Comparison of ENCODE assay signal across 18 cellular contexts in the genomic region with DNA sequence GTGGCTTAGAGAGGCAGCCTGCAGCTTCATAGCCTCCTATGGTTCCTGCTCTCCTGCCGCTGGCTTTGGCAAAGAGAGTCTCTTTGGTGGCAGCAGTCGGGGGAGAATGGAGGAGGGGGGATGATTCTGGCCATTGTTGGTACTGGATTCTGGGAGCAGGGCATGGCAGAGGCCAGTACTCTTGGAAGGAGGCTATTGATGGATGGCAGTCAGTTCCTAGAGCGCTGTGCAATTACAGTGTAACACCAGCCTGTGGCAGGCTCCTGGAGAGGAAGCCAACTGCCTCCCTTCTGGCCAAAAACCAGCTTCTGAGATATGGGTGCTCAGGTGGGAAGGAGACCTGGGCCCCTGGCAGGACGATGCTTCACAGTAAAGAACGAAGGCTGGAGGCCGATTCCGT. TPM values are rescaled to one million over a fixed set of nuclear protein-coding genes. Genes with fewer than 3 reads are reported as not detected.
A peak's percentile ranks its signal among the peaks of the same experiment; 100 is the strongest.
DNase-seq lines count a peak whose midpoint lies in the region; ATAC-seq and TF ChIP-seq lines count a peak whose summit lies in the region.
"Had no signal": no experiment of that assay in that cellular context is flagged by ENCODE, and none has a peak within 500 bp of the region (broad histone marks: within the 10 kb centered on the region; RNA-seq: fewer than 3 reads in every experiment).

No MANE protein-coding gene starts in this region.

- H4K20me1 ChIP-seq in SK-N-SH (ENCODE audit: insufficient read depth), result no peaks in the 10 kb centered on the region

- no peak overlapping the region for H3K9ac ChIP-seq in SK-N-SH
- H3K9ac ChIP-seq: GM23248 had no signal

- POLR2A ChIA-PET in SK-N-SH (lab: Yijun Ruan, JAX), result no interaction called here

- no peaks in the 10 kb centered on the region for H3F3A ChIP-seq in SK-N-SH (replicated peaks; ENCODE audit: insufficient read depth)

- intact Hi-C loops in upper lobe of right lung (cut with DNase I), result no loop called here

- no peak for TF ChIP-seq EP300 in SK-N-SH (IDR thresholded peaks at IDR 0.05; ENCODE audit: borderline replicate concordance in 1 of 2, low read depth in 1 of 2, low read length in 1 of 2)

- no peaks in the 10 kb centered on the region for H3K36me3 Mint-ChIP-seq in T-helper 17 cell (ENCODE audit: low read depth)
- H3K36me3 Mint-ChIP-seq: activated naive CD4-positive, alpha-beta T cell treated with anti-CD3 and anti-CD28 coated beads, Interleukin-2, amount 50 U/mL, for 24 hours; stimulated activated effector memory CD8-positive, alpha-beta T cell treated with anti-CD3 and anti-CD28 coated beads, Interleukin-12 subunit alpha, Interleukin-12 subunit beta, amount 100 ng/mL, for 72 hours had no signal

- H3K27ac ChIP-seq in SK-N-SH (ENCODE audit: low read depth in 2 of 2, low read length in 1 of 2) (no peak overlapping the region), upper lobe of right lung (no peak overlapping the region)
- H3K27ac ChIP-seq: GM23248, left ventricle myocardium inferior, suprapubic skin had no signal

- 44% methylated on average over 3 of the region's 7 CpGs for WGBS in SK-N-SH (ENCODE audit: low lambda C conversion rate)

- no peaks in the 10 kb centered on the region; the same call in 1 of the 2 replicates for H3K27me3 ChIP-seq in SK-N-SH (ENCODE audit: insufficient read depth)
- no peaks in the 10 kb centered on the region for H3K27me3 ChIP-seq in upper lobe of right lung
- H3K27me3 ChIP-seq: dorsolateral prefrontal cortex had no signal

- H3K4me1 ChIP-seq in SK-N-SH (ENCODE audit: control insufficient read depth in 1 of 2, insufficient read depth in 2 of 2, low read depth in 1 of 2, low read length in 1 of 2) (no peaks in the 10 kb centered on the region), upper lobe of right lung (no peaks in the 10 kb centered on the region)
- H3K4me1 ChIP-seq: left ventricle myocardium inferior, suprapubic skin had no signal

- no peaks in the 10 kb centered on the region for H3K9me2 ChIP-seq in SK-N-SH

- no peak overlapping the region for H3K4me3 Mint-ChIP-seq in T-helper 17 cell
- H3K4me3 Mint-ChIP-seq: activated CD4-positive, alpha-beta T cell treated with anti-CD3 and anti-CD28 coated beads, Interleukin-2, amount 10 ng/mL, durations not matched to agents 7 days and 5 days; activated naive CD4-positive, alpha-beta T cell treated with anti-CD3 and anti-CD28 coated beads, Interleukin-2, amount 50 U/mL, for 24 hours; CD4-positive, alpha-beta T cell; nephron; stimulated activated effector memory CD8-positive, alpha-beta T cell treated with anti-CD3 and anti-CD28 coated beads, Interleukin-12 subunit alpha, Interleukin-12 subunit beta, amount 100 ng/mL, for 72 hours had no signal

- H3K4me3 ChIP-seq in SK-N-SH (ENCODE audit: low read depth in 2 of 2, low read length in 1 of 2), result no peak overlapping the region
- no peak overlapping the region for H3K4me3 ChIP-seq in upper lobe of right lung
- H3K4me3 ChIP-seq: GM23248, left ventricle myocardium inferior, suprapubic skin had no signal

- CTCF ChIA-PET in SK-N-SH (lab: Yijun Ruan, JAX), result interaction anchor here (0.7 to 3.7 kb wide), 26 partner anchors 10 to 570 kb away, joined by 3 to 23 read pairs (median 4); no protein-coding TSS in a partner anchor

- no peaks in the 10 kb centered on the region for H3K36me3 ChIP-seq in SK-N-SH (replicated peaks in 1 of 2; ENCODE audit: control insufficient read depth in 1 of 2, insufficient read depth in 2 of 2, low read length in 1 of 2)
- no peaks in the 10 kb centered on the region for H3K36me3 ChIP-seq in upper lobe of right lung
- H3K36me3 ChIP-seq: left ventricle myocardium inferior, suprapubic skin had no signal

- ATAC-seq in SK-N-SH treated with all-trans-retinoic acid at 6 μM for 48 hours (peak; percentile 62), upper lobe of right lung (peak; percentile 21), GM18505 (IDR thresholded peaks at IDR 0.05; ENCODE audit: unreplicated experiment) (no peak), T-helper 17 cell (no peak)
- ATAC-seq: stimulated activated effector memory CD8-positive, alpha-beta T cell treated with anti-CD3 and anti-CD28 coated beads, Interleukin-12 subunit alpha, Interleukin-12 subunit beta, amount 100 ng/mL, for 72 hours had no signal

- no peaks in the 10 kb centered on the region for H3K9me3 ChIP-seq in SK-N-SH
- H3K9me3 ChIP-seq in upper lobe of right lung, result no peaks in the 10 kb centered on the region
- H3K9me3 ChIP-seq in T-helper 17 cell (ENCODE audit: control insufficient read depth, low read length, poor library complexity, severe bottlenecking), result peaks cover 2% of the 10 kb centered on the region

- H3K79me2 ChIP-seq in SK-N-SH (ENCODE audit: insufficient read depth), result no peaks in the 10 kb centered on the region

- TF ChIP-seq RAD21 in SK-N-SH (IDR thresholded peaks at IDR 0.05; ENCODE audit: low read length), result no peak

- peaks cover 3% of the 10 kb centered on the region for H3K4me1 Mint-ChIP-seq in T-helper 17 cell
- H3K4me1 Mint-ChIP-seq: activated CD4-positive, alpha-beta T cell treated with anti-CD3 and anti-CD28 coated beads, Interleukin-2, amount 10 ng/mL, durations not matched to agents 7 days and 5 days had no signal

- H3K27me3 Mint-ChIP-seq in T-helper 17 cell, result peaks cover 50% of the 10 kb centered on the region
- H3K27me3 Mint-ChIP-seq: activated CD4-positive, alpha-beta T cell treated with anti-CD3 and anti-CD28 coated beads, Interleukin-2, amount 10 ng/mL, durations not matched to agents 7 days and 5 days had no signal

- in situ Hi-C loops in SK-MEL-5 (cut with HindIII; ENCODE audit: low pct_unique_long_range_greater_than_20kb, low sequenced_read_pairs), result no loop called here

- TF ChIP-seq CTCF in SK-N-SH (IDR thresholded peaks at IDR 0.05) (no peak), upper lobe of right lung (IDR thresholded peaks at IDR 0.05) (no peak)

- no peak overlapping the region for H3K27ac Mint-ChIP-seq in T-helper 17 cell
- H3K27ac Mint-ChIP-seq: activated CD4-positive, alpha-beta T cell treated with anti-CD3 and anti-CD28 coated beads, Interleukin-2, amount 10 ng/mL, durations not matched to agents 7 days and 5 days; activated naive CD4-positive, alpha-beta T cell treated with anti-CD3 and anti-CD28 coated beads, Interleukin-2, amount 50 U/mL, for 24 hours; CD4-positive, alpha-beta T cell; stimulated activated effector memory CD8-positive, alpha-beta T cell treated with anti-CD3 and anti-CD28 coated beads, Interleukin-12 subunit alpha, Interleukin-12 subunit beta, amount 100 ng/mL, for 72 hours had no signal

- H2AFZ ChIP-seq in SK-N-SH (ENCODE audit: low read depth), result no peak overlapping the region
- H2AFZ ChIP-seq: GM23248 had no signal

- H3K4me2 ChIP-seq in SK-N-SH, result no peak overlapping the region

- DNase-seq in SK-N-SH (no peak), SK-MEL-5 (ENCODE audit: low read depth, low spot score) (peak; percentile 42), iPS-NIHi7 (ENCODE audit: extremely low spot score) (peak; percentile 38), upper lobe of right lung (no peak), T-helper 17 cell (no peak)
- no peak for DNase-seq in stimulated activated CD4-positive, alpha-beta T cell treated with anti-CD3 and anti-CD28 coated beads, Interleukin-2, amount 100 ng/mL, for 48 hours
- DNase-seq: aorta, left ventricle myocardium inferior had no signal

- no peak for TF ChIP-seq POLR2A in GM18505 (IDR thresholded peaks at IDR 0.05; ENCODE audit: borderline replicate concordance, extremely low read depth, insufficient read depth, insufficient read length)

TF ChIP-seq in SK-N-SH treated with all-trans-retinoic acid at 6 μM for 48 hours, 23 proteins besides CTCF, POLR2A, EP300 and RAD21 (continues in another document):
- TF ChIP-seq TCF4 (CRISPR knock-in tag; IDR thresholded peaks at IDR 0.05; ENCODE audit: borderline replicate concordance) (no peak), TOX (CRISPR knock-in tag; IDR thresholded peaks at IDR 0.05; ENCODE audit: borderline replicate concordance) (no peak), BACH2 (CRISPR knock-in tag; IDR thresholded peaks at IDR 0.05; ENCODE audit: borderline replicate concordance) (no peak)

TF ChIP-seq in SK-N-SH, 30 proteins besides CTCF, POLR2A, EP300 and RAD21 (continues in another document):
- TF ChIP-seq FOXJ3 (CRISPR knock-in tag; IDR thresholded peaks at IDR 0.05) (no peak), RXRA (IDR thresholded peaks at IDR 0.05; ENCODE audit: borderline replicate concordance, low read depth) (no peak), NFIC (IDR thresholded peaks at IDR 0.05; ENCODE audit: borderline replicate concordance) (no peak), RCOR1 (IDR thresholded peaks at IDR 0.05; ENCODE audit: low read length) (no peak), CHD2 (IDR thresholded peaks at IDR 0.05; ENCODE audit: low read length, partially characterized antibody) (no peak), RFX5 (IDR thresholded peaks at IDR 0.05; ENCODE audit: low read length) (no peak), POLR2AphosphoS5 (IDR thresholded peaks at IDR 0.05; ENCODE audit: low read depth, low read length) (no peak), EZH2phosphoT487 (IDR thresholded peaks at IDR 0.05; ENCODE audit: borderline replicate concordance, low read depth) (no peak), TEAD4 (IDR thresholded peaks at IDR 0.05; ENCODE audit: borderline replicate concordance, insufficient read depth) (no peak)
- TF ChIP-seq, protein P1, sequence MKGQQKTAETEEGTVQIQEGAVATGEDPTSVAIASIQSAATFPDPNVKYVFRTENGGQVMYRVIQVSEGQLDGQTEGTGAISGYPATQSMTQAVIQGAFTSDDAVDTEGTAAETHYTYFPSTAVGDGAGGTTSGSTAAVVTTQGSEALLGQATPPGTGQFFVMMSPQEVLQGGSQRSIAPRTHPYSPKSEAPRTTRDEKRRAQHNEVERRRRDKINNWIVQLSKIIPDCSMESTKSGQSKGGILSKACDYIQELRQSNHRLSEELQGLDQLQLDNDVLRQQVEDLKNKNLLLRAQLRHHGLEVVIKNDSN (IDR thresholded peaks at IDR 0.05; ENCODE audit: borderline replicate concordance, low read depth), result no peak
- TF ChIP-seq, protein P2, sequence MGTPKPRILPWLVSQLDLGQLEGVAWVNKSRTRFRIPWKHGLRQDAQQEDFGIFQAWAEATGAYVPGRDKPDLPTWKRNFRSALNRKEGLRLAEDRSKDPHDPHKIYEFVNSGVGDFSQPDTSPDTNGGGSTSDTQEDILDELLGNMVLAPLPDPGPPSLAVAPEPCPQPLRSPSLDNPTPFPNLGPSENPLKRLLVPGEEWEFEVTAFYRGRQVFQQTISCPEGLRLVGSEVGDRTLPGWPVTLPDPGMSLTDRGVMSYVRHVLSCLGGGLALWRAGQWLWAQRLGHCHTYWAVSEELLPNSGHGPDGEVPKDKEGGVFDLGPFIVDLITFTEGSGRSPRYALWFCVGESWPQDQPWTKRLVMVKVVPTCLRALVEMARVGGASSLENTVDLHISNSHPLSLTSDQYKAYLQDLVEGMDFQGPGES (IDR thresholded peaks at IDR 0.05; ENCODE audit: low read depth, low read length), result no peak

RNA-seq across cellular contexts. Expression of a gene that starts 47.9 kb away (rescaled TPM):
- 22.3 and 24.4 TPM in 2 replicates for polyA plus RNA-seq in SK-N-SH (2012; rRNA removed)
- polyA plus RNA-seq in SK-N-SH (2012; cell fraction: cytosol; rRNA removed), result 15.4 and 18.8 TPM in 2 replicates
- polyA plus RNA-seq in SK-N-SH (2012; cell fraction: nucleus; rRNA removed), result 45.5 and 55.7 TPM in 2 replicates
- total RNA-seq in SK-MEL-5 (2014; rRNA removed; shearing (Covaris generic)), result 17.8 and 18.0 TPM in 2 replicates
- 13.3 and 22.4 TPM in 2 replicates for polyA plus RNA-seq in SK-MEL-5 (2015; cell fraction: cytosol; rRNA removed)
- polyA plus RNA-seq in SK-MEL-5 (2015; cell fraction: nucleus; rRNA removed), result 53.5 and 69.8 TPM in 2 replicates
- total RNA-seq in upper lobe of right lung (17.5 TPM), T-helper 17 cell (10 to 100 TPM; 13.7 to 14.4 TPM)

Comparison
In these comparisons a context has a peak if more than half of its experiments do, and no peak if none do; other contexts are left out.
1. ATAC-seq: peak in SK-N-SH treated with all-trans-retinoic acid at 6 μM for 48 hours (single experiment) and upper lobe of right lung (single experiment); none in GM18505 (single experiment) and T-helper 17 cell (single experiment).
2. DNase-seq: peak in SK-MEL-5 (single experiment) and iPS-NIHi7 (single experiment); none in SK-N-SH (single experiment), upper lobe of right lung (single experiment), stimulated activated CD4-positive, alpha-beta T cell treated with anti-CD3 and anti-CD28 coated beads, Interleukin-2, amount 100 ng/mL, for 48 hours (0 of 2) and T-helper 17 cell (0 of 3).